Comparison of ENCODE assay signal across 30 cellular contexts in genomic region chr5:146151970-146152369, GRCh38. TPM values are rescaled to one million over a fixed set of nuclear protein-coding genes. Genes with fewer than 3 reads are reported as not detected.
DNase-seq lines count a peak whose midpoint lies in the region; TF ChIP-seq lines count a peak whose summit lies in the region.
"Had no signal": no experiment of that assay in that cellular context is flagged by ENCODE, and none has a peak within 500 bp of the region (broad histone marks: within the 10 kb centered on the region; RNA-seq: fewer than 3 reads in every experiment).

No MANE protein-coding gene starts in this region.

- H3K36me3 ChIP-seq in esophagus muscularis mucosa, result peaks cover 67 to 97% (median 90%) of the 10 kb centered on the region in 4 donors

- peaks cover 41% of the 10 kb centered on the region for H3K36me3 Mint-ChIP-seq in activated naive CD4-positive, alpha-beta T cell treated with anti-CD3 and anti-CD28 coated beads, Interleukin-2, amount 50 U/mL, for 24 hours
- H3K36me3 Mint-ChIP-seq in progenitor cell of endocrine pancreas (ENCODE audit: insufficient read depth), result peaks cover 30% of the 10 kb centered on the region

- WGBS in esophagus muscularis mucosa, result 52% methylated on average over 3 of the region's 3 CpGs

- TF ChIP-seq EP300 in esophagus muscularis mucosa (IDR thresholded peaks at IDR 0.05), result no peak

- no peaks in the 10 kb centered on the region for H3K27me3 ChIP-seq in esophagus muscularis mucosa
- H3K27me3 ChIP-seq: BLaER1, transverse colon had no signal

- TF ChIP-seq CTCF in progenitor cell of endocrine pancreas (IDR thresholded peaks at IDR 0.05; ENCODE audit: unreplicated experiment) (no peak), esophagus muscularis mucosa (IDR thresholded peaks at IDR 0.05) (no peak)

- no peak for TF ChIP-seq POLR2A in esophagus muscularis mucosa (IDR thresholded peaks at IDR 0.05; ENCODE audit: low read depth)

- H3K4me3 ChIP-seq in esophagus muscularis mucosa, result no peak overlapping the region
- H3K4me3 ChIP-seq: BLaER1, left ventricle myocardium inferior, skin epidermis, transverse colon had no signal

- H3K27ac ChIP-seq in esophagus muscularis mucosa (replicated peaks in 1 of 4), result no peak overlapping the region
- H3K27ac ChIP-seq: BLaER1, left ventricle myocardium inferior, skin epidermis, transverse colon, WERI-Rb-1 had no signal

- no peaks in the 10 kb centered on the region for H3K9me3 ChIP-seq in esophagus muscularis mucosa
- H3K9me3 ChIP-seq: BLaER1, Caco-2, left ventricle myocardium inferior, transverse colon had no signal

- peaks cover 8% of the 10 kb centered on the region for H3K4me1 Mint-ChIP-seq in activated naive CD4-positive, alpha-beta T cell treated with anti-CD3 and anti-CD28 coated beads, Interleukin-2, amount 50 U/mL, for 24 hours
- H3K4me1 Mint-ChIP-seq in progenitor cell of endocrine pancreas (ENCODE audit: low read depth), result no peaks in the 10 kb centered on the region
- H3K4me1 Mint-ChIP-seq: activated T-helper 17 cell treated with anti-CD3 and anti-CD28 coated beads, Interleukin-2, amount 50 U/mL, for 72 hours; IgD-negative memory B cell had no signal

- H3K9me3 Mint-ChIP-seq in activated naive CD4-positive, alpha-beta T cell treated with anti-CD3 and anti-CD28 coated beads, Interleukin-2, amount 50 U/mL, for 24 hours, result no peaks in the 10 kb centered on the region
- H3K9me3 Mint-ChIP-seq in progenitor cell of endocrine pancreas (ENCODE audit: low read depth), result no peaks in the 10 kb centered on the region
- H3K9me3 Mint-ChIP-seq: activated T-helper 17 cell treated with anti-CD3 and anti-CD28 coated beads, Interleukin-2, amount 50 U/mL, for 72 hours; IgD-negative memory B cell; naive thymus-derived CD4-positive, alpha-beta T cell had no signal

- DNase-seq in activated naive CD4-positive, alpha-beta T cell treated with Interleukin-2 at 50 U/mL for 16 hours, result no peak
- peak; percentile 11 for DNase-seq in HS-5 (ENCODE audit: low read depth)
- DNase-seq in amniotic epithelial cell (ENCODE audit: low read depth), result peak; percentile 9
- no peak for DNase-seq in progenitor cell of endocrine pancreas (ENCODE audit: low spot score, unreplicated experiment)
- no peak for DNase-seq in NCI-H1092 (lab: John Stamatoyannopoulos, UW)
- DNase-seq in SHP77 treated with DMSO at 0.1 percent for 48 hours (lab: John Stamatoyannopoulos, UW), result no peak
- DNase-seq in esophagus muscularis mucosa (ENCODE audit: extremely low spot score), result no peak
- DNase-seq: ACHN; activated CD4-positive, alpha-beta T cell treated with anti-CD3 and anti-CD28 coated beads, Interleukin-2, amount 50 U/mL, for 1 hour; Caco-2; dermis blood vessel endothelial cell; GF-D8; H7; left ventricle myocardium inferior; naive thymus-derived CD4-positive, alpha-beta T cell; NCI-H1436 treated with DMSO at 0.1 percent for 48 hours; NCI-H446; NCI-H774; retina; T-helper 9 cell; transverse colon; WERI-Rb-1 had no signal

- no peaks in the 10 kb centered on the region for H3K4me1 ChIP-seq in esophagus muscularis mucosa
- H3K4me1 ChIP-seq: BLaER1, Caco-2, left ventricle myocardium inferior, transverse colon had no signal

- intact Hi-C loops in esophagus muscularis mucosa (cut with DNase I), result loop anchor here (10.0 kb wide), 1 partner anchor 313 kb away; no protein-coding TSS in a partner anchor

- H3K27me3 Mint-ChIP-seq in activated naive CD4-positive, alpha-beta T cell treated with anti-CD3 and anti-CD28 coated beads, Interleukin-2, amount 50 U/mL, for 24 hours, result no peaks in the 10 kb centered on the region
- H3K27me3 Mint-ChIP-seq in progenitor cell of endocrine pancreas, result no peaks in the 10 kb centered on the region
- H3K27me3 Mint-ChIP-seq: activated naive CD8-positive, alpha-beta T cell; activated T-helper 17 cell treated with anti-CD3 and anti-CD28 coated beads, Interleukin-2, amount 50 U/mL, for 72 hours; IgD-negative memory B cell; naive thymus-derived CD4-positive, alpha-beta T cell had no signal

- no peak overlapping the region for H3K4me3 Mint-ChIP-seq in activated naive CD4-positive, alpha-beta T cell treated with anti-CD3 and anti-CD28 coated beads, Interleukin-2, amount 50 U/mL, for 24 hours
- H3K4me3 Mint-ChIP-seq in progenitor cell of endocrine pancreas (ENCODE audit: low read depth), result no peak overlapping the region
- H3K4me3 Mint-ChIP-seq: activated naive CD8-positive, alpha-beta T cell; activated T-helper 17 cell treated with anti-CD3 and anti-CD28 coated beads, Interleukin-2, amount 50 U/mL, for 72 hours; naive thymus-derived CD4-positive, alpha-beta T cell had no signal

- peak overlapping the region; percentile 62 for H3K27ac Mint-ChIP-seq in activated naive CD4-positive, alpha-beta T cell treated with anti-CD3 and anti-CD28 coated beads, Interleukin-2, amount 50 U/mL, for 24 hours
- H3K27ac Mint-ChIP-seq in progenitor cell of endocrine pancreas, result peak overlapping the region; percentile 21
- H3K27ac Mint-ChIP-seq: activated naive CD8-positive, alpha-beta T cell; activated T-helper 17 cell treated with anti-CD3 and anti-CD28 coated beads, Interleukin-2, amount 50 U/mL, for 72 hours had no signal

RNA-seq across cellular contexts. Expression of gene LARS1, which starts 30.5 kb away (rescaled TPM):
- total RNA-seq in progenitor cell of endocrine pancreas (180 and 185 TPM in 2 replicates), esophagus muscularis mucosa (10 to 100 TPM; 56.5 to 78.1 (median 65.6) TPM)

RNA-seq across cellular contexts. Expression of gene PLAC8L1, which starts 46.6 kb away (rescaled TPM):
- total RNA-seq in progenitor cell of endocrine pancreas (1.5 and 2.0 TPM in 2 replicates), esophagus muscularis mucosa (not detected)
- total RNA-seq: dermis blood vessel endothelial cell, fibroblast of lung, M059J, transverse colon had no signal

RNA-seq across cellular contexts. Expression of gene RBM27, which starts 51.4 kb away (rescaled TPM):
- total RNA-seq in progenitor cell of endocrine pancreas (24.1 and 28.6 TPM in 2 replicates), esophagus muscularis mucosa (10 to 100 TPM; 18.4 to 24.1 (median 20.6) TPM)

Comparison
In these comparisons a context has a peak if more than half of its experiments do, and no peak if none do; other contexts are left out.
1. DNase-seq: peak in HS-5 (single experiment) and amniotic epithelial cell (single experiment); none in activated naive CD4-positive, alpha-beta T cell treated with Interleukin-2 at 50 U/mL for 16 hours (single experiment), progenitor cell of endocrine pancreas (single experiment), NCI-H1092 (single experiment), SHP77 treated with DMSO at 0.1 percent for 48 hours (single experiment) and esophagus muscularis mucosa (single experiment).